ENCODE assay signal across 21 cellular contexts in the genomic region with DNA sequence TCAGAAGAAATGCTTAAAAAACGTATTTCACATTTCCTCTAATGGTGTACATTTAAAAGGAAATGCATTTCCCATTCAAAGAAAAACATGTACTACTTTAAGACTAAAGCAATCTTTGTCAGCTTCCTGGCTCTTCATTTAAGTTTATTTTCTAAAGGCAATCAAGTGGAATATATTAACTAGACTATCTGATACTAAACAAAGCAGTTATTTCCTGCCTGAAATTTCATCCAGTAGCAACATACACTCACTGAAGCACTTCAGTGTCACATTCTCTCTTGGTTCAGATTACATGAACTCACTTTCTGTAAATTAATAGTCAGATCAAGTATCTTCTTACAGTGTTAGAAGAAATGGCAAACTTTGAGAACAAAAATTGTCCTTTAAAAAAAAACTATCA. TPM values are rescaled to one million over a fixed set of nuclear protein-coding genes. Genes with fewer than 3 reads are reported as not detected.
DNase-seq lines count a peak whose midpoint lies in the region; ATAC-seq and FAIRE-seq lines count a peak whose summit lies in the region.
"Had no signal": no experiment of that assay in that cellular context is flagged by ENCODE, and none has a peak within 500 bp of the region (broad histone marks: within the 10 kb centered on the region; RNA-seq: fewer than 3 reads in every experiment).

No MANE protein-coding gene starts in this region.

- no peak for ATAC-seq in T-helper 17 cell
- no peak for ATAC-seq in GM19452 (IDR thresholded peaks at IDR 0.05; ENCODE audit: unreplicated experiment)
- ATAC-seq: activated naive CD4-positive, alpha-beta T cell treated with anti-CD3 and anti-CD28 coated beads, Interleukin-2, amount 50 U/mL, for 72 hours; left cardiac atrium; mucosa of descending colon had no signal

- no peaks in the 10 kb centered on the region for H3K27me3 Mint-ChIP-seq in T-helper 17 cell

- peak; percentile 94 for FAIRE-seq in islet of Langerhans (lab: Jason Lieb, UNC)
- FAIRE-seq: HTR-8/SVneo had no signal

- no peak overlapping the region for H3K4me3 Mint-ChIP-seq in T-helper 17 cell
- H3K4me3 Mint-ChIP-seq: HFFc6 had no signal

- H3K4me1 Mint-ChIP-seq in T-helper 17 cell: peaks cover 48% of the 10 kb centered on the region

- no peaks in the 10 kb centered on the region for H3K9me3 ChIP-seq in T-helper 17 cell (ENCODE audit: control insufficient read depth, low read length, poor library complexity, severe bottlenecking)
- H3K9me3 ChIP-seq: esophagus squamous epithelium, mucosa of descending colon, sigmoid colon, SJCRH30 had no signal

- peak; percentile 4 for DNase-seq in NCI-H1105 treated with DMSO at 0.1 percent for 48 hours (lab: John Stamatoyannopoulos, UW)
- DNase-seq in NCI-H1105 (lab: John Stamatoyannopoulos, UW): no peak
- DNase-seq in DMS53 treated with DMSO at 0.1 percent for 48 hours (lab: John Stamatoyannopoulos, UW; ENCODE audit: unreplicated experiment): peak; percentile 6
- DNase-seq in T-helper 17 cell: no peak
- DNase-seq in mucosa of gallbladder (ENCODE audit: low spot score): no peak
- no peak for DNase-seq in AML-193 (lab: John Stamatoyannopoulos, UW)
- DNase-seq: activated CD4-positive, alpha-beta T cell treated with anti-CD3 and anti-CD28 coated beads for 48 hours; esophagus squamous epithelium; HFFc6; left cardiac atrium; mucosa of descending colon; NCI-H1694 treated with DMSO at 0.1 percent for 48 hours; NCI-H526 treated with DMSO at 0.1 percent for 48 hours; sigmoid colon; stimulated activated CD4-positive, alpha-beta T cell treated with anti-CD3 and anti-CD28 coated beads, Interleukin-2, amount 100 ng/mL, for 24 hours; T1000 had no signal

- H3K36me3 Mint-ChIP-seq in T-helper 17 cell (ENCODE audit: low read depth): no peaks in the 10 kb centered on the region

- H3K27ac Mint-ChIP-seq in T-helper 17 cell: peak overlapping the region; percentile 34
- H3K27ac Mint-ChIP-seq: HFFc6 had no signal

RNA-seq across cellular contexts. Expression of gene LRBA, which starts 42.5 kb away (rescaled TPM):
- total RNA-seq in T-helper 17 cell (10 to 100 TPM; 76.3 to 86.9 TPM), mucosa of gallbladder (64.4 TPM)

Comparison
In these comparisons a context has a peak if more than half of its experiments do, and no peak if none do; other contexts are left out.
1. DNase-seq: peak in NCI-H1105 treated with DMSO at 0.1 percent for 48 hours (single experiment) and DMS53 treated with DMSO at 0.1 percent for 48 hours (single experiment); none in NCI-H1105 (single experiment), T-helper 17 cell (0 of 3), mucosa of gallbladder (single experiment) and AML-193 (0 of 2).